In genomic region chr7:87561102-87561501, GRCh38 we compare ENCODE assay signal across 2 cellular contexts.
TF ChIP-seq lines count a peak whose summit lies in the region.

No MANE protein-coding gene starts in this region.

TF ChIP-seq in H1, 55 proteins besides CTCF, POLR2A, EP300 and RAD21:
- TF ChIP-seq TAF7 (optimal IDR thresholded peaks at IDR 0.05; ENCODE audit: borderline replicate concordance, low read depth, low read length) (no peak), CHD7 (IDR thresholded peaks at IDR 0.05; ENCODE audit: insufficient replicate concordance, low read length) (peak; percentile 49)
TF ChIP-seq in H1: peak in this region for 1.

TF ChIP-seq in HepG2, 621 proteins besides CTCF, POLR2A, EP300 and RAD21:
- TF ChIP-seq ZNF800 (CRISPR knock-in tag; IDR thresholded peaks at IDR 0.05) (no peak), PITX1 (CRISPR knock-in tag; IDR thresholded peaks at IDR 0.05) (no peak), ONECUT2 (CRISPR knock-in tag; IDR thresholded peaks at IDR 0.05) (no peak), EHMT2 (IDR thresholded peaks at IDR 0.05; ENCODE audit: borderline replicate concordance, low read depth, low read length) (no peak), BATF2 (CRISPR knock-in tag; IDR thresholded peaks at IDR 0.05) (no peak), ZNF607 (CRISPR knock-in tag; IDR thresholded peaks at IDR 0.05; ENCODE audit: borderline replicate concordance) (no peak), NFAT5 (CRISPR knock-in tag; IDR thresholded peaks at IDR 0.05) (no peak), ZNF510 (CRISPR knock-in tag; IDR thresholded peaks at IDR 0.05; ENCODE audit: low read depth) (no peak)
